Comparison of ENCODE assay signal across 1 cellular context in the genomic region with DNA sequence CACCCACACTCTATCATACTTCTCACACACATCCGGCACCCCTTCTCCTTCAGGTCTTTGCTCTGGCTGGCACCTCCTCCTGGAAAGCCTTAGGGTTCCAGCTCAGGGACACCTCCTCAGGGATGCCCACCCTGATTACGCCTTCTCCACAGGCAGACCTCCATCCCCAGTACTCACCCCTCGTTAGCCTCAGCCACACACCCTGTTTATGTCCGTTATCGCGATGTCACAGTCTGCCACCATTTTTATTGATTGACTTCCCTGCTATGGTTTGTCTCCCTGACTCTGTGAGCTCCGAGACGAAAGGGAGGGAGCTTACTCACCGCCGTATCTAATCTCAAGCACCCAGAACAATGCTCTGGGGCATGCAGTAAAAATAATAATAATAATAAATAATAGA.
A peak's percentile ranks its signal among the peaks of the same experiment; 100 is the strongest.
TF ChIP-seq lines count a peak whose summit lies in the region.

No MANE protein-coding gene starts in this region.

TF ChIP-seq in K562, 482 proteins besides CTCF, POLR2A, EP300 and RAD21 (continued from another document):
- TF ChIP-seq TSC22D4 (tag; IDR thresholded peaks at IDR 0.05) (no peak), HNRNPK (IDR thresholded peaks at IDR 0.05; ENCODE audit: low read depth, low read length, poor library complexity, severe bottlenecking) (no peak), PML (IDR thresholded peaks at IDR 0.05; ENCODE audit: low read length) (0 out of 2 replicates have a peak, but pooled peaks have one; percentile 39), CCNT2 (IDR thresholded peaks at IDR 0.05; ENCODE audit: borderline replicate concordance, extremely low read depth, insufficient read length, low read depth, low read length) (no peak), PTBP1 (IDR thresholded peaks at IDR 0.05; ENCODE audit: low read depth, low read length) (peak; percentile 92), FOXM1 (IDR thresholded peaks at IDR 0.05; ENCODE audit: low read depth) (peak; percentile 59; the same call in 1 of the 2 replicates), FOXM1 (CRISPR knock-in tag; IDR thresholded peaks at IDR 0.05; ENCODE audit: low read depth) (no peak), YY1 (IDR thresholded peaks at IDR 0.05; ENCODE audit: borderline replicate concordance in 1 of 3, control insufficient read depth in 1 of 3, extremely low read depth in 1 of 3, insufficient read depth in 3 of 3, insufficient read length in 1 of 3, insufficient replicate concordance in 2 of 3, low read depth in 1 of 3, low read length in 2 of 3) (peak; percentile 9 to 82 (median 55)), SP2 (IDR thresholded peaks at IDR 0.05; ENCODE audit: extremely low read depth, low read depth, low read length, poor library complexity, severe bottlenecking) (no peak), ZNF124 (CRISPR knock-in tag; IDR thresholded peaks at IDR 0.05) (no peak), EP400 (IDR thresholded peaks at IDR 0.05) (no peak; the same call in 1 of the 2 replicates), GABPB2 (CRISPR knock-in tag; conservative IDR thresholded peaks at IDR 0.05) (no peak), RBM17 (IDR thresholded peaks at IDR 0.05; ENCODE audit: borderline replicate concordance, low read depth, low read length) (no peak), NCOA6 (IDR thresholded peaks at IDR 0.05) (no peak), KAT2B (IDR thresholded peaks at IDR 0.05; ENCODE audit: low read depth, low read length) (no peak), TAL1 (IDR thresholded peaks at IDR 0.05) (peak; percentile 80), NBN (IDR thresholded peaks at IDR 0.05; ENCODE audit: low read depth) (0 out of 2 replicates have a peak, but pooled peaks have one; percentile 18), RB1 (IDR thresholded peaks at IDR 0.05; ENCODE audit: low read depth) (no peak), PHF20 (IDR thresholded peaks at IDR 0.05; ENCODE audit: partially characterized antibody) (no peak), MTA2 (IDR thresholded peaks at IDR 0.05; ENCODE audit: low read depth) (peak; percentile 57; the same call in 1 of the 2 replicates), ZNF445 (CRISPR knock-in tag; IDR thresholded peaks at IDR 0.05; ENCODE audit: low read depth) (no peak), ILF3 (IDR thresholded peaks at IDR 0.05; ENCODE audit: borderline replicate concordance) (no peak), KLF13 (tag; IDR thresholded peaks at IDR 0.05; ENCODE audit: borderline replicate concordance, low read depth) (no peak)
- TF ChIP-seq, protein P1, sequence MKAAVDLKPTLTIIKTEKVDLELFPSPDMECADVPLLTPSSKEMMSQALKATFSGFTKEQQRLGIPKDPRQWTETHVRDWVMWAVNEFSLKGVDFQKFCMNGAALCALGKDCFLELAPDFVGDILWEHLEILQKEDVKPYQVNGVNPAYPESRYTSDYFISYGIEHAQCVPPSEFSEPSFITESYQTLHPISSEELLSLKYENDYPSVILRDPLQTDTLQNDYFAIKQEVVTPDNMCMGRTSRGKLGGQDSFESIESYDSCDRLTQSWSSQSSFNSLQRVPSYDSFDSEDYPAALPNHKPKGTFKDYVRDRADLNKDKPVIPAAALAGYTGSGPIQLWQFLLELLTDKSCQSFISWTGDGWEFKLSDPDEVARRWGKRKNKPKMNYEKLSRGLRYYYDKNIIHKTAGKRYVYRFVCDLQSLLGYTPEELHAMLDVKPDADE (conservative IDR thresholded peaks at IDR 0.05; ENCODE audit: control insufficient read depth, low read depth, low read length), result no peak
- TF ChIP-seq, protein P2, sequence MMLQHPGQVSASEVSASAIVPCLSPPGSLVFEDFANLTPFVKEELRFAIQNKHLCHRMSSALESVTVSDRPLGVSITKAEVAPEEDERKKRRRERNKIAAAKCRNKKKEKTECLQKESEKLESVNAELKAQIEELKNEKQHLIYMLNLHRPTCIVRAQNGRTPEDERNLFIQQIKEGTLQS (IDR thresholded peaks at IDR 0.05), result peak; percentile 53; the same call in 1 of the 2 replicates
- TF ChIP-seq, protein P2 (CRISPR knock-in tag; conservative IDR thresholded peaks at IDR 0.05), result no peak
- TF ChIP-seq, protein P3, sequence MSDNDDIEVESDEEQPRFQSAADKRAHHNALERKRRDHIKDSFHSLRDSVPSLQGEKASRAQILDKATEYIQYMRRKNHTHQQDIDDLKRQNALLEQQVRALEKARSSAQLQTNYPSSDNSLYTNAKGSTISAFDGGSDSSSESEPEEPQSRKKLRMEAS (CRISPR knock-in tag; IDR thresholded peaks at IDR 0.05), result no peak
